ENCODE assay signal across 8 cellular contexts in genomic region chr19:45177817-45178261, GRCh38. TPM values are rescaled to one million over a fixed set of nuclear protein-coding genes. Genes with fewer than 3 reads are reported as not detected.
DNase-seq lines count a peak whose midpoint lies in the region; ATAC-seq and TF ChIP-seq lines count a peak whose summit lies in the region.

Gene TRAPPC6A (minus strand): TSS chr19:45178237. CDS start chr19:45178218, 19 bp downstream.

- peaks cover 4% of the 10 kb centered on the region for H3K36me3 Mint-ChIP-seq in IgD-negative memory B cell
- H3K36me3 Mint-ChIP-seq in activated CD8-positive, alpha-beta T cell treated with anti-CD3 and anti-CD28 coated beads for 36 hours (ENCODE audit: low read depth), result peaks cover 4% of the 10 kb centered on the region

- TF ChIP-seq CTCF in activated CD8-positive, alpha-beta T cell treated with anti-CD3 and anti-CD28 coated beads for 36 hours (IDR thresholded peaks at IDR 0.05), result no peak
- TF ChIP-seq CTCF in cardiac muscle cell (IDR thresholded peaks at IDR 0.05; ENCODE audit: low read depth, low read length), result no peak
- TF ChIP-seq CTCF in psoas muscle (IDR thresholded peaks at IDR 0.05), result no peak

- H3K9me3 Mint-ChIP-seq in IgD-negative memory B cell, result no peaks in the 10 kb centered on the region
- H3K9me3 Mint-ChIP-seq in activated CD8-positive, alpha-beta T cell treated with anti-CD3 and anti-CD28 coated beads for 36 hours, result no peaks in the 10 kb centered on the region

- H3K27ac ChIP-seq in ACC112 (ENCODE audit: low read depth, low read length) (peak within 1 kb of the TSS; percentile 91), cardiac muscle cell (peak within 1 kb of the TSS; percentile 91), psoas muscle (peak within 1 kb of the TSS; percentile 96)

- H3K4me1 ChIP-seq in ACC112 (ENCODE audit: control insufficient read depth, insufficient read depth, low read length, unreplicated experiment), result peaks cover 4% of the 10 kb centered on the region
- H3K4me1 ChIP-seq in cardiac muscle cell (ENCODE audit: low read depth), result peaks cover 4% of the 10 kb centered on the region
- H3K4me1 ChIP-seq in psoas muscle, result peaks cover 12% of the 10 kb centered on the region

- intact Hi-C loops in activated CD8-positive, alpha-beta T cell treated with anti-CD3 and anti-CD28 coated beads for 36 hours (cut with micrococcal nuclease), result no loop called here
- intact Hi-C loops in psoas muscle (cut with DNase I), result no loop called here

- peak within 1 kb of the TSS; percentile 76 to 99 (median 96) for H3K4me3 Mint-ChIP-seq in IgD-negative memory B cell
- peak within 1 kb of the TSS; percentile 82 for H3K4me3 Mint-ChIP-seq in activated CD8-positive, alpha-beta T cell treated with anti-CD3 and anti-CD28 coated beads for 36 hours

- TF ChIP-seq POLR2A in GM18505 (IDR thresholded peaks at IDR 0.05; ENCODE audit: borderline replicate concordance, extremely low read depth, insufficient read depth, insufficient read length), result peak; percentile 60

- H3K27me3 ChIP-seq in ACC112 (ENCODE audit: insufficient read depth, low read length) (no peaks in the 10 kb centered on the region), cardiac muscle cell (no peaks in the 10 kb centered on the region), psoas muscle (ENCODE audit: insufficient read depth in 3 of 3, low read length in 2 of 3) (no peaks in the 10 kb centered on the region)

- ATAC-seq in GM18505 (IDR thresholded peaks at IDR 0.05; ENCODE audit: unreplicated experiment) (no peak), psoas muscle (peak; percentile 39 to 66 (median 56)), HG03196 (IDR thresholded peaks at IDR 0.05; ENCODE audit: unreplicated experiment) (no peak)
- peak; percentile 1 for ATAC-seq in activated CD8-positive, alpha-beta T cell treated with anti-CD3 and anti-CD28 coated beads for 36 hours

- H3K27me3 Mint-ChIP-seq in IgD-negative memory B cell, result no peaks in the 10 kb centered on the region
- H3K27me3 Mint-ChIP-seq in activated CD8-positive, alpha-beta T cell treated with anti-CD3 and anti-CD28 coated beads for 36 hours, result no peaks in the 10 kb centered on the region

- H3K79me2 ChIP-seq in ACC112 (ENCODE audit: control insufficient read depth, insufficient read depth, low read length, unreplicated experiment), result peaks cover 20% of the 10 kb centered on the region

- no peaks in the 10 kb centered on the region for H3K36me3 ChIP-seq in ACC112 (ENCODE audit: insufficient read depth, low read length)
- no peaks in the 10 kb centered on the region for H3K36me3 ChIP-seq in cardiac muscle cell
- no peaks in the 10 kb centered on the region for H3K36me3 ChIP-seq in psoas muscle (ENCODE audit: insufficient read depth in 1 of 2, low read depth in 1 of 2)

- peak within 1 kb of the TSS; percentile 86 for H3K4me3 ChIP-seq in ACC112 (ENCODE audit: low read depth, low read length)
- peak within 1 kb of the TSS; percentile 88 for H3K4me3 ChIP-seq in cardiac muscle cell
- peak within 1 kb of the TSS; percentile 77 for H3K4me3 ChIP-seq in psoas muscle

- WGBS in psoas muscle, 3 donors, result 0% methylated on average over 30 to 36 of the region's 36 CpGs

- POLR2A ChIA-PET in activated CD8-positive, alpha-beta T cell treated with anti-CD3 and anti-CD28 coated beads for 36 hours (lab: Charles Lee), result interaction anchor here (0.7 to 1.8 kb wide), 13 partner anchors 8 to 177 kb away, joined by 3 to 10 read pairs (median 3); partner anchors contain the start of gene PPP1R37

- no peaks in the 10 kb centered on the region for H3K9me3 ChIP-seq in cardiac muscle cell (ENCODE audit: low read depth)
- H3K9me3 ChIP-seq in psoas muscle, result no peaks in the 10 kb centered on the region

- H3K4me1 Mint-ChIP-seq in IgD-negative memory B cell, result peaks cover 0 to 26% (median 19%) of the 10 kb centered on the region in 3 donors
- peaks cover 34% of the 10 kb centered on the region for H3K4me1 Mint-ChIP-seq in activated CD8-positive, alpha-beta T cell treated with anti-CD3 and anti-CD28 coated beads for 36 hours (ENCODE audit: low read depth)

- peak within 1 kb of the TSS; percentile 74 to 98 (median 81) for H3K27ac Mint-ChIP-seq in IgD-negative memory B cell
- H3K27ac Mint-ChIP-seq in activated CD8-positive, alpha-beta T cell treated with anti-CD3 and anti-CD28 coated beads for 36 hours, result peak within 1 kb of the TSS; percentile 91

- H2AFZ ChIP-seq in ACC112 (ENCODE audit: low read length, unreplicated experiment), result peak within 1 kb of the TSS; percentile 89

- no peak for DNase-seq in activated CD8-positive, alpha-beta T cell treated with anti-CD3 and anti-CD28 coated beads for 36 hours
- DNase-seq in cardiac muscle cell (ENCODE audit: low read depth in 1 of 2, low spot score in 1 of 2) (no peak), psoas muscle (no peak), SHP77 treated with DMSO at 0.1 percent for 48 hours (lab: John Stamatoyannopoulos, UW) (no peak)

- CTCF ChIA-PET in activated CD8-positive, alpha-beta T cell treated with anti-CD3 and anti-CD28 coated beads for 36 hours (lab: Charles Lee), result interaction anchor here (0.7 to 2.6 kb wide), 12 partner anchors 8 to 307 kb away, joined by 3 to 10 read pairs (median 4); partner anchors contain the start of genes CLPTM1 and GEMIN7

RNA-seq across cellular contexts. Expression of gene TRAPPC6A, which starts in this region (rescaled TPM):
- polyA plus RNA-seq in IgD-negative memory B cell, result 158 TPM
- total RNA-seq in activated CD8-positive, alpha-beta T cell treated with anti-CD3 and anti-CD28 coated beads for 36 hours, result 10 to 100 TPM; 27.3 to 28.8 TPM
- 67.4 and 123 TPM in 2 replicates for total RNA-seq in cardiac muscle cell
- 155 and 227 TPM in 2 replicates for polyA plus RNA-seq in cardiac muscle cell
- total RNA-seq in psoas muscle, result 10 to 100 TPM; 12.3 to 42.2 (median 20.6) TPM
- 10 to 100 TPM; 10.8 to 14.5 (median 12.9) TPM for polyA plus RNA-seq in psoas muscle

Comparison
In these comparisons a context has a peak if more than half of its experiments do, and no peak if none do; other contexts are left out.
1. RNA of gene TRAPPC6A (polyA plus RNA-seq): 158 TPM in IgD-negative memory B cell (single experiment) and 155 to 227 TPM in cardiac muscle cell; 10.8 to 14.5 TPM in psoas muscle; every median in the first group is over 10 times any median in the second.
2. ATAC-seq: peak in activated CD8-positive, alpha-beta T cell treated with anti-CD3 and anti-CD28 coated beads for 36 hours (single experiment) and psoas muscle (4 of 4); none in GM18505 (single experiment) and HG03196 (single experiment).
3. Peak in every context shown above with its lines, with median percentiles within 50 percentile points of each other: H3K27ac ChIP-seq and H3K4me3 ChIP-seq.